In the genomic region with DNA sequence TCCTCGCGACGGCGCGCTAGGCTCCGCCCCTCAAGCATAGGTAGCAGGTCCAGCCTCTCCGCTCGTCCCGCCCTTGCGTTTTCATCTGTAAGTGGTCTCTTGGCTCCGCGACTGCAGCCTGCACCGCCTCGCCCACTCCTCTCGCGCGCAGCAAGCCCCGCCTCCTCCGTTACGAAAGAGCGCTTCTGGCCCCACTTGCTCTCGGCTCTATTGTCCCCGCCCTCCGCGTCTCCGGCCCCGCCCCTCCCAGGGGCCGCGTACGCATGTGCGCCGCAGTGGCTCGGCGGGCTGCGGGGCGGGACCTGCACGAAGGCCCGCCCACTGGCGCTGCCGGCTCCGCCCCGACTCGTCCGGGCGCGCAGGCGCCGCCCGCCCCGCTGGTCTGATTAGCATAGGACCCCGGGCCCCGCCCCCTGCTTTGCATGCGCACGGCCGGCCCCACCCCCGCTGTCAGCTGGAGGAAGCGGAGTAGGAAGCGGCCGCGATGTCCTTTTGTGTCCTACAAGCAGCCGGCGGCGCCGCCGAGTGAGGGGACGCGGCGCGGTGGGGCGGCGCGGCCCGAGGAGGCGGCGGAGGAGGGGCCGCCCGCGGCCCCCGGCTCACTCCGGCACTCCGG, we compare ENCODE assay signal across 8 cellular contexts. TPM values are rescaled to one million over a fixed set of nuclear protein-coding genes. Genes with fewer than 3 reads are reported as not detected.
A peak's percentile ranks its signal among the peaks of the same experiment; 100 is the strongest.
DNase-seq lines count a peak whose midpoint lies in the region; ATAC-seq and TF ChIP-seq lines count a peak whose summit lies in the region.

A gene (plus strand): TSS at position 450 of the 616 bp plus-strand sequence. CDS start 1,656 bp downstream, outside the sequence.

- CTCF ChIA-PET in CD4-positive, alpha-beta T cell (lab: Charles Lee): interaction anchor here (0.7 to 6.0 kb wide), 20 partner anchors 12 to 119 kb away, joined by 3 to 123 read pairs (median 6); a partner anchor contains a TSS

- peaks cover 19% of the 10 kb centered on the region for H3K27me3 ChIP-seq in CD4-positive, alpha-beta T cell (ENCODE audit: control insufficient read depth, insufficient read depth, low read length)
- H3K27me3 ChIP-seq in liver (ENCODE audit: control insufficient read depth in 4 of 4, insufficient read depth in 4 of 4, low read length in 3 of 4): no peaks in the 10 kb centered on the region

- intact Hi-C loops in CD4-positive, alpha-beta T cell (cut with DNase I, micrococcal nuclease): loop anchor here (1.0 to 10.0 kb wide), 8 partner anchors 12 to 310 kb away; a partner anchor contains a TSS

- no peaks in the 10 kb centered on the region for H3K9me3 Mint-ChIP-seq in CD4-positive, alpha-beta T cell

- TF ChIP-seq CTCF in CD4-positive, alpha-beta T cell (IDR thresholded peaks at IDR 0.05): no peak
- TF ChIP-seq CTCF in liver (IDR thresholded peaks at IDR 0.05; ENCODE audit: low read depth, low read length, missing input control): no peak

- H3K9ac ChIP-seq in liver (ENCODE audit: low read depth in 1 of 2, low read length in 2 of 2): peak within 1 kb of the TSS; percentile 84 to 87

- POLR2A ChIA-PET in CD4-positive, alpha-beta T cell (lab: Charles Lee): interaction anchor here (0.7 to 7.6 kb wide), 9 partner anchors 12 to 119 kb away, joined by 3 to 105 read pairs (median 17); a partner anchor contains a TSS

- peak within 1 kb of the TSS; percentile 98 for H3K4me3 Mint-ChIP-seq in CD4-positive, alpha-beta T cell

- under 1% methylated on average over 81 of the region's 81 CpGs for WGBS in liver

- H3K9me3 ChIP-seq in CD4-positive, alpha-beta T cell (ENCODE audit: control insufficient read depth, low read length): no peaks in the 10 kb centered on the region
- no peaks in the 10 kb centered on the region for H3K9me3 ChIP-seq in liver (ENCODE audit: control insufficient read depth in 4 of 4, low read length in 3 of 4)

- TF ChIP-seq RAD21 in liver (IDR thresholded peaks at IDR 0.05): no peak

- ATAC-seq in CD4-positive, alpha-beta T cell (ENCODE audit: poor library complexity): peak; percentile 77
- ATAC-seq in GM19455 (IDR thresholded peaks at IDR 0.05; ENCODE audit: unreplicated experiment): peak; percentile 60

- H3K4me1 ChIP-seq in liver (ENCODE audit: control insufficient read depth in 4 of 4, insufficient read depth in 4 of 4, low read length in 3 of 4): peaks cover 4 to 49% (median 37%) of the 10 kb centered on the region in 4 donors

- peaks cover 27% of the 10 kb centered on the region for H3K27me3 Mint-ChIP-seq in CD4-positive, alpha-beta T cell

- peaks cover 7% of the 10 kb centered on the region for H3K36me3 Mint-ChIP-seq in CD4-positive, alpha-beta T cell (ENCODE audit: low read depth)

- peaks cover 35% of the 10 kb centered on the region for H3K4me1 Mint-ChIP-seq in CD4-positive, alpha-beta T cell (ENCODE audit: low read depth)

- H3K36me3 ChIP-seq in liver (ENCODE audit: control insufficient read depth in 4 of 4, insufficient read depth in 3 of 4, low read depth in 1 of 4, low read length in 3 of 4): no peaks in the 10 kb centered on the region

- H3K27ac Mint-ChIP-seq in CD4-positive, alpha-beta T cell: peak within 1 kb of the TSS; percentile 96

- DNase-seq in CD4-positive, alpha-beta T cell: peak; percentile 98 to 100 (median 100)
- DNase-seq in HK-2 (ENCODE audit: unreplicated experiment): peak; percentile 97
- peak; percentile 96 for DNase-seq in NCI-H82 treated with DMSO at 0.1 percent for 48 hours (lab: John Stamatoyannopoulos, UW; ENCODE audit: unreplicated experiment)
- DNase-seq in activated CD4-positive, alpha-beta T cell treated with anti-CD3 and anti-CD28 coated beads, Interleukin-2, amount 50 U/mL, for 48 hours: peak; percentile 100
- DNase-seq in dermis blood vessel endothelial cell: peak; percentile 98
- peak; percentile 100 for DNase-seq in stimulated activated CD4-positive, alpha-beta T cell treated with anti-CD3 and anti-CD28 coated beads, Interleukin-4, amount 100 ng/mL, for 1 hour

- peak within 1 kb of the TSS; percentile 76 to 90 (median 85) for H3K4me3 ChIP-seq in liver (ENCODE audit: low read depth in 1 of 3, low read length in 3 of 3)

- peak within 1 kb of the TSS; percentile 84 for H3K27ac ChIP-seq in CD4-positive, alpha-beta T cell (ENCODE audit: low read depth, low read length)
- H3K27ac ChIP-seq in liver (ENCODE audit: low read depth in 1 of 2, low read length in 2 of 2): peak within 1 kb of the TSS; percentile 94 to 98

TF ChIP-seq in liver, 16 proteins besides CTCF, POLR2A, EP300 and RAD21:
- TF ChIP-seq, protein P1, sequence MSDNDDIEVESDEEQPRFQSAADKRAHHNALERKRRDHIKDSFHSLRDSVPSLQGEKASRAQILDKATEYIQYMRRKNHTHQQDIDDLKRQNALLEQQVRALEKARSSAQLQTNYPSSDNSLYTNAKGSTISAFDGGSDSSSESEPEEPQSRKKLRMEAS (IDR thresholded peaks at IDR 0.05): no peak
- TF ChIP-seq FOXA1 (IDR thresholded peaks at IDR 0.05): peak; percentile 12
- TF ChIP-seq RXRA (IDR thresholded peaks at IDR 0.05): peak; percentile 47 to 56
- no peak for TF ChIP-seq FOXA2 (IDR thresholded peaks at IDR 0.05)
- TF ChIP-seq, protein P2, sequence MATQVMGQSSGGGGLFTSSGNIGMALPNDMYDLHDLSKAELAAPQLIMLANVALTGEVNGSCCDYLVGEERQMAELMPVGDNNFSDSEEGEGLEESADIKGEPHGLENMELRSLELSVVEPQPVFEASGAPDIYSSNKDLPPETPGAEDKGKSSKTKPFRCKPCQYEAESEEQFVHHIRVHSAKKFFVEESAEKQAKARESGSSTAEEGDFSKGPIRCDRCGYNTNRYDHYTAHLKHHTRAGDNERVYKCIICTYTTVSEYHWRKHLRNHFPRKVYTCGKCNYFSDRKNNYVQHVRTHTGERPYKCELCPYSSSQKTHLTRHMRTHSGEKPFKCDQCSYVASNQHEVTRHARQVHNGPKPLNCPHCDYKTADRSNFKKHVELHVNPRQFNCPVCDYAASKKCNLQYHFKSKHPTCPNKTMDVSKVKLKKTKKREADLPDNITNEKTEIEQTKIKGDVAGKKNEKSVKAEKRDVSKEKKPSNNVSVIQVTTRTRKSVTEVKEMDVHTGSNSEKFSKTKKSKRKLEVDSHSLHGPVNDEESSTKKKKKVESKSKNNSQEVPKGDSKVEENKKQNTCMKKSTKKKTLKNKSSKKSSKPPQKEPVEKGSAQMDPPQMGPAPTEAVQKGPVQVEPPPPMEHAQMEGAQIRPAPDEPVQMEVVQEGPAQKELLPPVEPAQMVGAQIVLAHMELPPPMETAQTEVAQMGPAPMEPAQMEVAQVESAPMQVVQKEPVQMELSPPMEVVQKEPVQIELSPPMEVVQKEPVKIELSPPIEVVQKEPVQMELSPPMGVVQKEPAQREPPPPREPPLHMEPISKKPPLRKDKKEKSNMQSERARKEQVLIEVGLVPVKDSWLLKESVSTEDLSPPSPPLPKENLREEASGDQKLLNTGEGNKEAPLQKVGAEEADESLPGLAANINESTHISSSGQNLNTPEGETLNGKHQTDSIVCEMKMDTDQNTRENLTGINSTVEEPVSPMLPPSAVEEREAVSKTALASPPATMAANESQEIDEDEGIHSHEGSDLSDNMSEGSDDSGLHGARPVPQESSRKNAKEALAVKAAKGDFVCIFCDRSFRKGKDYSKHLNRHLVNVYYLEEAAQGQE (IDR thresholded peaks at IDR 0.05): peak; percentile 62
- TF ChIP-seq, protein P3, sequence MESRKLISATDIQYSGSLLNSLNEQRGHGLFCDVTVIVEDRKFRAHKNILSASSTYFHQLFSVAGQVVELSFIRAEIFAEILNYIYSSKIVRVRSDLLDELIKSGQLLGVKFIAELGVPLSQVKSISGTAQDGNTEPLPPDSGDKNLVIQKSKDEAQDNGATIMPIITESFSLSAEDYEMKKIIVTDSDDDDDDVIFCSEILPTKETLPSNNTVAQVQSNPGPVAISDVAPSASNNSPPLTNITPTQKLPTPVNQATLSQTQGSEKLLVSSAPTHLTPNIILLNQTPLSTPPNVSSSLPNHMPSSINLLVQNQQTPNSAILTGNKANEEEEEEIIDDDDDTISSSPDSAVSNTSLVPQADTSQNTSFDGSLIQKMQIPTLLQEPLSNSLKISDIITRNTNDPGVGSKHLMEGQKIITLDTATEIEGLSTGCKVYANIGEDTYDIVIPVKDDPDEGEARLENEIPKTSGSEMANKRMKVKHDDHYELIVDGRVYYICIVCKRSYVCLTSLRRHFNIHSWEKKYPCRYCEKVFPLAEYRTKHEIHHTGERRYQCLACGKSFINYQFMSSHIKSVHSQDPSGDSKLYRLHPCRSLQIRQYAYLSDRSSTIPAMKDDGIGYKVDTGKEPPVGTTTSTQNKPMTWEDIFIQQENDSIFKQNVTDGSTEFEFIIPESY (IDR thresholded peaks at IDR 0.05): no peak
- no peak for TF ChIP-seq HNF4G (IDR thresholded peaks at IDR 0.05)
- TF ChIP-seq TAF1 (conservative IDR thresholded peaks at IDR 0.05): no peak
- no peak for TF ChIP-seq JUND (IDR thresholded peaks at IDR 0.05)
- TF ChIP-seq SP1 (IDR thresholded peaks at IDR 0.05): peak; percentile 81
- no peak for TF ChIP-seq NR2F2 (IDR thresholded peaks at IDR 0.05)
- peak; percentile 28 to 47 for TF ChIP-seq EGR1 (IDR thresholded peaks at IDR 0.05; ENCODE audit: low read depth in 2 of 2)
- peak in 1 of 2 donors; percentile 26 for TF ChIP-seq GABPA (IDR thresholded peaks at IDR 0.05 in 1 of 2, conservative IDR thresholded peaks at IDR 0.05 in 1 of 2)
- peak; percentile 60 for TF ChIP-seq YY1 (IDR thresholded peaks at IDR 0.05)
- TF ChIP-seq, protein P4, sequence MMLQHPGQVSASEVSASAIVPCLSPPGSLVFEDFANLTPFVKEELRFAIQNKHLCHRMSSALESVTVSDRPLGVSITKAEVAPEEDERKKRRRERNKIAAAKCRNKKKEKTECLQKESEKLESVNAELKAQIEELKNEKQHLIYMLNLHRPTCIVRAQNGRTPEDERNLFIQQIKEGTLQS (IDR thresholded peaks at IDR 0.05): no peak
- no peak for TF ChIP-seq HNF4A (conservative IDR thresholded peaks at IDR 0.05)
TF ChIP-seq in liver: peak in this region for 7.

RNA-seq across cellular contexts. Expression of the gene that starts here (rescaled TPM):
- 10 to 100 TPM; 10.9 to 12.0 TPM for total RNA-seq in CD4-positive, alpha-beta T cell
- total RNA-seq in dermis blood vessel endothelial cell (60.3 and 76.7 TPM in 2 replicates), liver (10 to 100 TPM; 19.8 to 64.8 TPM)
- polyA plus RNA-seq in liver: 10 to 100 TPM; 13.9 to 55.3 TPM

Comparison
In these comparisons a context has a peak if more than half of its experiments do, and no peak if none do; other contexts are left out.
1. Peak in every context shown above with its lines: DNase-seq, ATAC-seq, H3K4me3 ChIP-seq and H3K27ac ChIP-seq.